8 cellular contexts compared by ENCODE assay signal in genomic region chr14:34043627-34044372, GRCh38.
DNase-seq lines count a peak whose midpoint lies in the region; ATAC-seq, FAIRE-seq and TF ChIP-seq lines count a peak whose summit lies in the region.

No MANE protein-coding gene starts in this region.

- H3K9me3 ChIP-seq in HCT116 (ENCODE audit: control insufficient read depth in 1 of 2, insufficient read depth in 1 of 2, low read depth in 1 of 2, low read length in 2 of 2) (no peaks in the 10 kb centered on the region), OCI-LY3 (ENCODE audit: insufficient read depth, low read length) (no peaks in the 10 kb centered on the region), OCI-LY7 (ENCODE audit: low read length) (no peaks in the 10 kb centered on the region)

- H3K9me2 ChIP-seq in HCT116 (ENCODE audit: insufficient read depth) (no peaks in the 10 kb centered on the region), OCI-LY7 (ENCODE audit: insufficient read depth, low read length) (no peaks in the 10 kb centered on the region)

- DNase-seq in GM12892 (ENCODE audit: insufficient read length) (peak; percentile 22), HCT116 (ENCODE audit: low read depth, low spot score) (peak; percentile 82), NCI-H187 treated with DMSO at 0.1 percent for 48 hours (lab: John Stamatoyannopoulos, UW) (no peak), AG20443 (ENCODE audit: low spot score) (no peak), OCI-LY7 (ENCODE audit: low spot score) (no peak)
- peak; percentile 80 for DNase-seq in stimulated activated CD4-positive, alpha-beta T cell treated with anti-CD3 and anti-CD28 coated beads, Interleukin-15, amount 100 ng/mL, for 24 hours

- TF ChIP-seq POLR2A in GM12892 (IDR thresholded peaks at IDR 0.05; ENCODE audit: low read depth, low read length) (no peak), HCT116 (IDR thresholded peaks at IDR 0.05; ENCODE audit: borderline replicate concordance, extremely low read depth, insufficient read depth, insufficient read length) (no peak)

- H4K20me1 ChIP-seq in HCT116 (ENCODE audit: insufficient read depth) (no peaks in the 10 kb centered on the region), OCI-LY3 (ENCODE audit: insufficient read depth, low read length) (no peaks in the 10 kb centered on the region), OCI-LY7 (ENCODE audit: insufficient read depth, low read length) (no peaks in the 10 kb centered on the region)

- RAD21 ChIA-PET in HCT116 (lab: Charles Lee; ENCODE audit: low non-redundant PET in 1 of 2, low total read pairs in 2 of 2, uncharacterized antibody in 2 of 2, unreplicated experiment in 2 of 2): no interaction called here

- peak overlapping the region; percentile 71 for H3K4me2 ChIP-seq in HCT116 (ENCODE audit: low read length)
- H3K4me2 ChIP-seq in OCI-LY3 (ENCODE audit: low read length): peak overlapping the region; percentile 22; the same call in 1 of the 2 replicates
- no peak overlapping the region for H3K4me2 ChIP-seq in OCI-LY7 (ENCODE audit: low read length)

- H3K4me1 ChIP-seq in HCT116 (ENCODE audit: control insufficient read depth in 1 of 2, insufficient read depth in 2 of 2, low read length in 2 of 2) (peaks cover 18 to 29% of the 10 kb centered on the region in 2 experiments), OCI-LY3 (ENCODE audit: low read length) (peaks cover 25% of the 10 kb centered on the region), OCI-LY7 (ENCODE audit: insufficient read depth, low read length, poor library complexity, severe bottlenecking) (no peaks in the 10 kb centered on the region)

- H3K9me3 Mint-ChIP-seq in activated naive CD4-positive, alpha-beta T cell treated with anti-CD3 and anti-CD28 coated beads, Interleukin-2, amount 50 U/mL, for 24 hours: no peaks in the 10 kb centered on the region

- peak; percentile 37; the same call in 1 of the 2 replicates for TF ChIP-seq RAD21 in HCT116 (IDR thresholded peaks at IDR 0.05; ENCODE audit: low read depth)

- H3K27me3 Mint-ChIP-seq in activated naive CD4-positive, alpha-beta T cell treated with anti-CD3 and anti-CD28 coated beads, Interleukin-2, amount 50 U/mL, for 24 hours: no peaks in the 10 kb centered on the region

- H3K36me3 ChIP-seq in HCT116 (ENCODE audit: control insufficient read depth in 1 of 2, insufficient read depth in 2 of 2, low read length in 2 of 2) (no peaks in the 10 kb centered on the region), OCI-LY3 (replicated peaks; ENCODE audit: low read depth, low read length) (no peaks in the 10 kb centered on the region), OCI-LY7 (ENCODE audit: insufficient read depth, low read length) (no peaks in the 10 kb centered on the region)

- no peak overlapping the region for H3K4me3 Mint-ChIP-seq in activated naive CD4-positive, alpha-beta T cell treated with anti-CD3 and anti-CD28 coated beads, Interleukin-2, amount 50 U/mL, for 24 hours

- intact Hi-C loops in HCT116 (cut with micrococcal nuclease) (no loop called here), OCI-LY7 (cut with micrococcal nuclease; ENCODE audit: unreplicated experiment) (no loop called here)

- TF ChIP-seq CTCF in HCT116 (IDR thresholded peaks at IDR 0.05 in 2 of 3, conservative IDR thresholded peaks at IDR 0.05 in 1 of 3; ENCODE audit: borderline replicate concordance in 1 of 3, insufficient read depth in 1 of 3, low read depth in 2 of 3, low read length in 2 of 3) (no peak), OCI-LY3 (IDR thresholded peaks at IDR 0.05; ENCODE audit: low read depth, low read length) (no peak), OCI-LY7 (conservative IDR thresholded peaks at IDR 0.05; ENCODE audit: low read length) (no peak)

- H2AFZ ChIP-seq in HCT116 (ENCODE audit: low read depth, low read length, poor library complexity, severe bottlenecking): no peak overlapping the region
- H2AFZ ChIP-seq in OCI-LY3 (ENCODE audit: low read depth, low read length): no peak overlapping the region; the same call in 1 of the 2 replicates
- no peak overlapping the region for H2AFZ ChIP-seq in OCI-LY7 (ENCODE audit: low read length)

- POLR2A ChIA-PET in HCT116 (lab: Charles Lee) (interaction anchor here (1.2 to 1.8 kb wide), 2 partner anchors 8 to 17 kb away, joined by 5 to 8 read pairs; no protein-coding TSS in a partner anchor), OCI-LY7 (lab: Charles Lee) (no interaction called here)

- H3K4me3 ChIP-seq in HCT116 (replicated peaks in 1 of 2; ENCODE audit: low read depth in 1 of 2, low read length in 2 of 2) (peak overlapping the region in 1 of 2 experiments; percentile 39; a peak in 2 of 4 replicates), OCI-LY3 (ENCODE audit: low read length) (no peak overlapping the region), OCI-LY7 (ENCODE audit: low read depth, low read length, poor library complexity, severe bottlenecking) (no peak overlapping the region)

- no peaks in the 10 kb centered on the region for H3K36me3 Mint-ChIP-seq in activated naive CD4-positive, alpha-beta T cell treated with anti-CD3 and anti-CD28 coated beads, Interleukin-2, amount 50 U/mL, for 24 hours

- CTCF ChIA-PET in HCT116 (lab: Charles Lee): interaction anchor here (1.1 kb wide), 1 partner anchor 195 kb away, joined by 3 read pairs; no protein-coding TSS in a partner anchor
- CTCF ChIA-PET in OCI-LY7 (lab: Charles Lee; ENCODE audit: unreplicated experiment): no interaction called here

- H3K79me2 ChIP-seq in HCT116 (ENCODE audit: insufficient read depth, low read length) (no peaks in the 10 kb centered on the region), OCI-LY3 (ENCODE audit: low read length) (no peaks in the 10 kb centered on the region), OCI-LY7 (ENCODE audit: insufficient read depth, low read depth, low read length) (no peaks in the 10 kb centered on the region)

- H3K27ac ChIP-seq in HCT116 (ENCODE audit: low read depth, low read length) (peak overlapping the region; percentile 40), OCI-LY3 (ENCODE audit: low read length) (peak overlapping the region; percentile 22; the same call in 1 of the 2 replicates), OCI-LY7 (ENCODE audit: low read depth, low read length, poor library complexity, severe bottlenecking) (no peak overlapping the region)

- peak; percentile 91 for ATAC-seq in HCT116

- peak overlapping the region; percentile 32 for H3K27ac Mint-ChIP-seq in activated naive CD4-positive, alpha-beta T cell treated with anti-CD3 and anti-CD28 coated beads, Interleukin-2, amount 50 U/mL, for 24 hours

- peaks cover 46% of the 10 kb centered on the region for H3K4me1 Mint-ChIP-seq in activated naive CD4-positive, alpha-beta T cell treated with anti-CD3 and anti-CD28 coated beads, Interleukin-2, amount 50 U/mL, for 24 hours

- no peaks in the 10 kb centered on the region for H3K27me3 ChIP-seq in HCT116 (ENCODE audit: insufficient read depth, low read length)
- H3K27me3 ChIP-seq in OCI-LY3 (ENCODE audit: low read depth, low read length): no peaks in the 10 kb centered on the region

- peak overlapping the region; percentile 24; the same call in 1 of the 2 replicates for H3K9ac ChIP-seq in HCT116 (ENCODE audit: low read length)
- H3K9ac ChIP-seq in OCI-LY3 (ENCODE audit: low read length): no peak overlapping the region

- FAIRE-seq in GM12892 (lab: Jason Lieb, UNC): peak; percentile 93

- BruUV-seq in HCT116 (replicated peaks; lab: Mats Ljungman, UMichigan) (no TSS peak), OCI-LY7 (replicated peaks; lab: Mats Ljungman, UMichigan) (no TSS peak)

TF ChIP-seq in HCT116, 20 proteins besides CTCF, POLR2A, EP300 and RAD21 (continues in another document):
- TF ChIP-seq EZH2phosphoT487 (IDR thresholded peaks at IDR 0.05; ENCODE audit: borderline replicate concordance): no peak
- TF ChIP-seq CBX3 (IDR thresholded peaks at IDR 0.05; ENCODE audit: low read depth): peak; percentile 92
- peak; percentile 85 for TF ChIP-seq SP1 (IDR thresholded peaks at IDR 0.05; ENCODE audit: low read depth)
- TF ChIP-seq CEBPB (IDR thresholded peaks at IDR 0.05; ENCODE audit: low read depth): peak; percentile 69
- TF ChIP-seq ZNF274 (IDR thresholded peaks at IDR 0.05; ENCODE audit: low read depth, low read length): no peak
- TF ChIP-seq EZH2 (IDR thresholded peaks at IDR 0.05): no peak
- TF ChIP-seq REST (IDR thresholded peaks at IDR 0.05; ENCODE audit: low read depth): no peak
- TF ChIP-seq EGR1 (IDR thresholded peaks at IDR 0.05; ENCODE audit: low read depth): no peak
- TF ChIP-seq JUND (IDR thresholded peaks at IDR 0.05): peak; percentile 90
- TF ChIP-seq ZFX (IDR thresholded peaks at IDR 0.05): no peak
- peak; percentile 50; the same call in 1 of the 2 replicates for TF ChIP-seq SIN3A (IDR thresholded peaks at IDR 0.05; ENCODE audit: low read depth)
- peak; percentile 97 for TF ChIP-seq MAX (IDR thresholded peaks at IDR 0.05)
- peak; percentile 60 for TF ChIP-seq POLR2AphosphoS5 (IDR thresholded peaks at IDR 0.05; ENCODE audit: low read depth, low read length)
- TF ChIP-seq SRF (IDR thresholded peaks at IDR 0.05; ENCODE audit: low read depth): 0 out of 2 replicates have a peak, but pooled peaks have one; percentile 35

Comparison
In these comparisons a context has a peak if more than half of its experiments do, and no peak if none do; other contexts are left out.
1. DNase-seq: peak in GM12892 (single experiment), HCT116 (single experiment) and stimulated activated CD4-positive, alpha-beta T cell treated with anti-CD3 and anti-CD28 coated beads, Interleukin-15, amount 100 ng/mL, for 24 hours (single experiment); none in NCI-H187 treated with DMSO at 0.1 percent for 48 hours (single experiment), AG20443 (single experiment) and OCI-LY7 (single experiment).